In genomic region chr1:94039514-94039870, GRCh38 we compare ENCODE assay signal across 8 cellular contexts.
DNase-seq lines count a peak whose midpoint lies in the region; ATAC-seq and TF ChIP-seq lines count a peak whose summit lies in the region.

No MANE protein-coding gene starts in this region.

- H3K27me3 ChIP-seq in ascending aorta (no peaks in the 10 kb centered on the region), skeletal muscle satellite cell (ENCODE audit: control insufficient read depth, insufficient read depth, low read length) (no peaks in the 10 kb centered on the region)

- no peak overlapping the region for H3K9ac ChIP-seq in skeletal muscle satellite cell (ENCODE audit: low read depth, low read length)

- DNase-seq in ELR (ENCODE audit: low read depth), result peak; percentile 80
- peak; percentile 49 to 65 for DNase-seq in Kasumi-1 (lab: John Stamatoyannopoulos, UW)
- DNase-seq in ascending aorta (ENCODE audit: low spot score in 2 of 2), result peak in 1 of 2 donors; percentile 85
- peak; percentile 36 to 48 for DNase-seq in hippocampal formation (lab: John Stamatoyannopoulos, UW)
- DNase-seq in COLO829 (ENCODE audit: low spot score), result no peak

- ATAC-seq in SK-N-SH treated with all-trans-retinoic acid at 6 μM for 48 hours (peak; percentile 67), GM21786 (IDR thresholded peaks at IDR 0.05; ENCODE audit: unreplicated experiment) (no peak)

- H3K9me3 ChIP-seq in ascending aorta, result no peaks in the 10 kb centered on the region
- H3K9me3 ChIP-seq in skeletal muscle satellite cell (replicated peaks; ENCODE audit: low read length), result no peaks in the 10 kb centered on the region

- no peak overlapping the region for H3K4me3 ChIP-seq in ascending aorta
- H3K4me3 ChIP-seq in skeletal muscle satellite cell (ENCODE audit: low read length), result no peak overlapping the region

- peak overlapping the region; percentile 37 for H3K4me2 ChIP-seq in skeletal muscle satellite cell (ENCODE audit: low read length)

- H3K4me1 ChIP-seq in ascending aorta, result peaks cover 0 to 5% of the 10 kb centered on the region in 2 donors
- peaks cover 64% of the 10 kb centered on the region for H3K4me1 ChIP-seq in skeletal muscle satellite cell (ENCODE audit: control insufficient read depth, insufficient read depth, low read length)

- intact Hi-C loops in ascending aorta (cut with DNase I), result no loop called here

- H3K36me3 ChIP-seq in ascending aorta (no peaks in the 10 kb centered on the region), skeletal muscle satellite cell (ENCODE audit: insufficient read depth, low read length) (no peaks in the 10 kb centered on the region)

- peak; percentile 42 to 82 (median 79) for TF ChIP-seq CTCF in ascending aorta (IDR thresholded peaks at IDR 0.05)

- no peak overlapping the region for H3K27ac ChIP-seq in ascending aorta

TF ChIP-seq in SK-N-SH treated with all-trans-retinoic acid at 6 μM for 48 hours, 23 proteins besides CTCF, POLR2A, EP300 and RAD21:
- TF ChIP-seq GLIS3 (CRISPR knock-in tag; IDR thresholded peaks at IDR 0.05) (no peak), OSR1 (CRISPR knock-in tag; IDR thresholded peaks at IDR 0.05) (no peak), CSDC2 (CRISPR knock-in tag; IDR thresholded peaks at IDR 0.05) (no peak), ZNF70 (CRISPR knock-in tag; IDR thresholded peaks at IDR 0.05) (no peak), BACH2 (CRISPR knock-in tag; IDR thresholded peaks at IDR 0.05; ENCODE audit: borderline replicate concordance) (no peak)
TF ChIP-seq in SK-N-SH treated with all-trans-retinoic acid at 6 μM for 48 hours: peak in this region for 0.
